ENCODE assay signal across 11 cellular contexts in genomic region chr1:228802386-228803221, GRCh38.
DNase-seq lines count a peak whose midpoint lies in the region; TF ChIP-seq lines count a peak whose summit lies in the region.
"Had no signal": no experiment of that assay in that cellular context is flagged by ENCODE, and none has a peak within 500 bp of the region (broad histone marks: within the 10 kb centered on the region; RNA-seq: fewer than 3 reads in every experiment).

No MANE protein-coding gene starts in this region.

- no peak for TF ChIP-seq CTCF in AG09319 (IDR thresholded peaks at IDR 0.05; ENCODE audit: low read depth, low read length)
- TF ChIP-seq CTCF in nephron (IDR thresholded peaks at IDR 0.05; ENCODE audit: unreplicated experiment in 3 of 3), result no peak

- H3K27ac Mint-ChIP-seq in nephron, result peak overlapping the region; percentile 79 to 94 (median 91)

- H3K4me3 Mint-ChIP-seq in nephron, result peak overlapping the region in 1 of 3 experiments; percentile 2
- H3K4me3 Mint-ChIP-seq: CD8-positive, alpha-beta memory T cell had no signal

- peaks cover 64% of the 10 kb centered on the region for H3K4me1 Mint-ChIP-seq in nephron

- no peaks in the 10 kb centered on the region for H3K36me3 Mint-ChIP-seq in nephron (ENCODE audit: low read depth)

- peaks cover 3% of the 10 kb centered on the region for H3K27me3 Mint-ChIP-seq in nephron (ENCODE audit: low read depth)
- H3K27me3 Mint-ChIP-seq: CD8-positive, alpha-beta memory T cell had no signal

- DNase-seq in AG09319 (ENCODE audit: extremely low read depth, low read depth), result peak; percentile 23
- DNase-seq in NCI-H1092 (lab: John Stamatoyannopoulos, UW), result peak; percentile 81
- DNase-seq in fibroblast of peridontal ligament (ENCODE audit: extremely low read depth), result peak; percentile 11
- no peak for DNase-seq in SHP77 (lab: John Stamatoyannopoulos, UW)
- no peak for DNase-seq in NCI-H146 treated with DMSO at 0.1 percent for 48 hours (lab: John Stamatoyannopoulos, UW; ENCODE audit: unreplicated experiment)
- no peak for DNase-seq in cerebellum (ENCODE audit: low spot score)
- DNase-seq in stimulated activated CD4-positive, alpha-beta T cell treated with anti-CD3 and anti-CD28 coated beads, Interleukin-2, amount 100 ng/mL, for 48 hours, result no peak
- DNase-seq: CD8-positive, alpha-beta memory T cell; effector CD4-positive, alpha-beta T cell; NCI-H748 treated with DMSO at 0.1 percent for 48 hours had no signal

- no peaks in the 10 kb centered on the region for H3K9me3 Mint-ChIP-seq in nephron

Comparison
In these comparisons a context has a peak if more than half of its experiments do, and no peak if none do; other contexts are left out.
1. DNase-seq: peak in AG09319 (single experiment), NCI-H1092 (single experiment) and fibroblast of peridontal ligament (single experiment); none in SHP77 (0 of 2), NCI-H146 treated with DMSO at 0.1 percent for 48 hours (single experiment), cerebellum (single experiment) and stimulated activated CD4-positive, alpha-beta T cell treated with anti-CD3 and anti-CD28 coated beads, Interleukin-2, amount 100 ng/mL, for 48 hours (0 of 2).